In the genomic region with DNA sequence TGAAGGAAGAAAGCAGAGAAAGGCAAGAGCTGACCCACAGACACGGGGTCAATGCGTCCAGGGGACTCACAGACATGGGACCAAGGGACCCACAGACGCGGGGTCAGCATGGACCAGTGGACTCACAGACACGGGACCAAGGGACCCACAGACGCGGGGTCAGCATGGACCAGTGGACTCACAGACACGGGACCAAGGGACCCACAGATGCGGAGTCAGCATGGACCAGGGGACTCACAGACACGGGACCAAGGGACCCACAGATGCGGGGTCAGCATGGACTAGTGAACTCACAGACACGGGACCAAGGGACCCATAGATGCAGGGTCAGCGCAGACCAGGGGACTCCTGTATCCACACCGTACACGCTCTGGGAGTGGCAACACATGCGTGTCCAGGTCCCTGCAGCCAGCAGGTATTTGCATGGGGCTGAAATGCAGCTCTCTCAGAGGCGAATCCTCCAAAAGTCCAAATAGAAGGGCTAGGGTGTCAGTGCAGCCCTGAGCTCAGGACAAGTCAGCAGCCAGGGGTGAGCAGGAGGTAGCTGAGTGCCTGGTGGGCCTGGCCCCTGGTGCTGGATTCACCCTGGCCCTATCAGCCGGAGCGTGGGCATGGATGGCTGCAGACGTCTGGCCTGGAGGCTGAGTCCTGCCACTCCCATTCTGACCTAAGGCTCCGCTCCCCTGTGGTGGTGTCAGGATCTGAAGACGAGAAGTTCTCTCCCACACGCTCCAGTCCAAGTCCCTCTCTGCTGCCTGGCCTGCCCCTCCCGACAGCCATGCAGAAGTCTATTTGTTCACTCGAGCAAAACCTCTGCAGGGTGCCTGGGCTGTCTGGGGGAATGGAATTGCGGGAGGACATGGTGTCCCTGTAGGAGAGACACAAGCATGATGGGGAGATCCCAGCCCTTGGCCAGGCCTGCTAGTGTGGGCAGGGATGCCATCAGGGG, we compare ENCODE assay signal across 32 cellular contexts. TPM values are rescaled to one million over a fixed set of nuclear protein-coding genes. Genes with fewer than 3 reads are reported as not detected.
A peak's percentile ranks its signal among the peaks of the same experiment; 100 is the strongest.
DNase-seq lines count a peak whose midpoint lies in the region; ATAC-seq and TF ChIP-seq lines count a peak whose summit lies in the region.
"Had no signal": no experiment of that assay in that cellular context is flagged by ENCODE, and none has a peak within 500 bp of the region (broad histone marks: within the 10 kb centered on the region; RNA-seq: fewer than 3 reads in every experiment).

No MANE protein-coding gene starts in this region.

- ATAC-seq in Right ventricle myocardium inferior (no peak), right cardiac atrium (no peak), HG02885 (IDR thresholded peaks at IDR 0.05; ENCODE audit: poor library complexity, unreplicated experiment) (no peak)
- ATAC-seq: activated CD8-positive, alpha-beta T cell treated with anti-CD3 and anti-CD28 coated beads, Interleukin-2, amount 10 ng/mL, durations not matched to agents 7 days and 5 days; activated naive CD8-positive, alpha-beta T cell treated with anti-CD3 and anti-CD28 coated beads, Interleukin-2, amount 50 U/mL, for 24 hours; activated T-cell treated with anti-CD3 and anti-CD28 coated beads, Interleukin-2, amount 50 U/mL, for 4 hours; CD8-positive, alpha-beta T cell; esophagus mucosa; naive thymus-derived CD4-positive, alpha-beta T cell; PC-3; SK-N-SH treated with all-trans-retinoic acid at 6 μM for 48 hours had no signal

- intact Hi-C loops in Right ventricle myocardium inferior (cut with DNase I) (no loop called here), right cardiac atrium (cut with DNase I) (no loop called here), testis (cut with DNase I; ENCODE audit: low total_unique reads) (no loop called here)
- intact Hi-C loops in activated T-helper 2 cell treated with anti-CD3 and anti-CD28 coated beads, Interferon-gamma antibody, Interleukin-2, Interleukin-4, amounts not matched to agents 10 μg/mL and 5 μg/mL and 100 μg/mL, durations not matched to agents 14 hours and 24 hours and 36 hours (cut with micrococcal nuclease), result no loop called here

- no peak overlapping the region for H3K27ac ChIP-seq in right cardiac atrium (ENCODE audit: low read length)
- no peak overlapping the region for H3K27ac ChIP-seq in testis
- H3K27ac ChIP-seq: spleen, tibial nerve had no signal

- no peak overlapping the region for H3K4me3 Mint-ChIP-seq in activated T-helper 2 cell treated with anti-CD3 and anti-CD28 coated beads, Interferon-gamma antibody, Interleukin-2, Interleukin-4, amounts not matched to agents 10 μg/mL and 5 μg/mL and 100 μg/mL, durations not matched to agents 14 hours and 24 hours and 36 hours (ENCODE audit: low read depth)
- H3K4me3 Mint-ChIP-seq in nephron progenitor cell, result peak overlapping the region; percentile 13
- H3K4me3 Mint-ChIP-seq: activated CD8-positive, alpha-beta T cell treated with anti-CD3 and anti-CD28 coated beads, Interleukin-2, amount 10 ng/mL, durations not matched to agents 7 days and 5 days; activated naive CD8-positive, alpha-beta T cell treated with anti-CD3 and anti-CD28 coated beads, Interleukin-2, amount 50 U/mL, for 24 hours; activated T-cell treated with anti-CD3 and anti-CD28 coated beads, Interleukin-2, amount 50 U/mL, for 4 hours; B cell; CD8-positive, alpha-beta T cell; endodermal cell; naive thymus-derived CD4-positive, alpha-beta T cell; stimulated activated naive CD8-positive, alpha-beta T cell treated with anti-CD3 and anti-CD28 coated beads, Interleukin-15, Interleukin-2, amounts not matched to agents 100 ng/mL and 50 ng/mL, for 24 hours; T-helper 1 cell treated with Interleukin-12 subunit alpha and Interleukin-12 subunit beta and Interleukin-4 antibody, amounts not matched to agents 30 μg/mL and 1 μg/mL, for 36 hours had no signal

- DNase-seq in Right ventricle myocardium inferior (ENCODE audit: missing footprints) (peak; percentile 69), right cardiac atrium (no peak), nephron progenitor cell (peak; percentile 47), testis (peak; percentile 26), NCI-H446 treated with DMSO at 0.1 percent for 48 hours (lab: John Stamatoyannopoulos, UW) (no peak), anterior cingulate cortex (lab: John Stamatoyannopoulos, UW) (no peak)
- peak; percentile 6 for DNase-seq in activated T-helper 2 cell treated with anti-CD3 and anti-CD28 coated beads, Interferon-gamma antibody, Interleukin-2, Interleukin-4, amounts not matched to agents 10 μg/mL and 5 μg/mL and 100 μg/mL, durations not matched to agents 14 hours and 24 hours and 36 hours (ENCODE audit: low spot score)
- DNase-seq: ACHN; activated CD4-positive, CD25-positive, alpha-beta regulatory T cell; activated CD8-positive, alpha-beta T cell treated with anti-CD3 and anti-CD28 coated beads, Interleukin-2, amount 10 ng/mL, durations not matched to agents 7 days and 5 days; activated naive CD4-positive, alpha-beta T cell; activated naive CD8-positive, alpha-beta T cell treated with anti-CD3 and anti-CD28 coated beads, Interleukin-2, amount 50 U/mL, for 24 hours; activated T-cell treated with anti-CD3 and anti-CD28 coated beads, Interleukin-2, amount 50 U/mL, for 4 hours; DMS 273 treated with DMSO at 0.1 percent for 48 hours; endodermal cell; foreskin fibroblast; Karpas-422; naive thymus-derived CD4-positive, alpha-beta T cell; NCI-H2081; NCI-H2227 treated with DMSO at 0.1 percent for 48 hours; NCI-H69; PC-3; Right ventricle myocardium superior; spleen had no signal

- H3K4me1 Mint-ChIP-seq in activated T-helper 2 cell treated with anti-CD3 and anti-CD28 coated beads, Interferon-gamma antibody, Interleukin-2, Interleukin-4, amounts not matched to agents 10 μg/mL and 5 μg/mL and 100 μg/mL, durations not matched to agents 14 hours and 24 hours and 36 hours (ENCODE audit: low read depth), result peaks cover 4% of the 10 kb centered on the region
- peaks cover 50% of the 10 kb centered on the region for H3K4me1 Mint-ChIP-seq in nephron progenitor cell
- H3K4me1 Mint-ChIP-seq: B cell, endodermal cell had no signal

- no peaks in the 10 kb centered on the region for H3K36me3 ChIP-seq in testis (ENCODE audit: low read depth, missing control alignments)
- H3K36me3 ChIP-seq: spleen, tibial nerve had no signal

- no peaks in the 10 kb centered on the region for H3K9me3 Mint-ChIP-seq in activated T-helper 2 cell treated with anti-CD3 and anti-CD28 coated beads, Interferon-gamma antibody, Interleukin-2, Interleukin-4, amounts not matched to agents 10 μg/mL and 5 μg/mL and 100 μg/mL, durations not matched to agents 14 hours and 24 hours and 36 hours
- H3K9me3 Mint-ChIP-seq in nephron progenitor cell, result no peaks in the 10 kb centered on the region
- H3K9me3 Mint-ChIP-seq: activated naive CD8-positive, alpha-beta T cell treated with anti-CD3 and anti-CD28 coated beads, Interleukin-2, amount 50 U/mL, for 24 hours; activated T-cell treated with anti-CD3 and anti-CD28 coated beads, Interleukin-2, amount 50 U/mL, for 4 hours; CD8-positive, alpha-beta T cell; endodermal cell; naive thymus-derived CD4-positive, alpha-beta T cell; stimulated activated naive CD8-positive, alpha-beta T cell treated with anti-CD3 and anti-CD28 coated beads, Interleukin-15, Interleukin-2, amounts not matched to agents 100 ng/mL and 50 ng/mL, for 24 hours; T-helper 1 cell treated with Interleukin-12 subunit alpha and Interleukin-12 subunit beta and Interleukin-4 antibody, amounts not matched to agents 30 μg/mL and 1 μg/mL, for 36 hours had no signal

- no peak overlapping the region for H3K27ac Mint-ChIP-seq in activated T-helper 2 cell treated with anti-CD3 and anti-CD28 coated beads, Interferon-gamma antibody, Interleukin-2, Interleukin-4, amounts not matched to agents 10 μg/mL and 5 μg/mL and 100 μg/mL, durations not matched to agents 14 hours and 24 hours and 36 hours
- H3K27ac Mint-ChIP-seq in nephron progenitor cell, result no peak overlapping the region
- H3K27ac Mint-ChIP-seq: activated CD8-positive, alpha-beta T cell treated with anti-CD3 and anti-CD28 coated beads, Interleukin-2, amount 10 ng/mL, durations not matched to agents 7 days and 5 days; activated naive CD8-positive, alpha-beta T cell treated with anti-CD3 and anti-CD28 coated beads, Interleukin-2, amount 50 U/mL, for 24 hours; B cell; CD8-positive, alpha-beta T cell; endodermal cell; naive thymus-derived CD4-positive, alpha-beta T cell; stimulated activated naive CD8-positive, alpha-beta T cell treated with anti-CD3 and anti-CD28 coated beads, Interleukin-15, Interleukin-2, amounts not matched to agents 100 ng/mL and 50 ng/mL, for 24 hours; T-helper 1 cell treated with Interleukin-12 subunit alpha and Interleukin-12 subunit beta and Interleukin-4 antibody, amounts not matched to agents 30 μg/mL and 1 μg/mL, for 36 hours had no signal

- H3K27me3 ChIP-seq in right cardiac atrium (ENCODE audit: control insufficient read depth, insufficient read depth) (no peaks in the 10 kb centered on the region), testis (no peaks in the 10 kb centered on the region)

- no peak for TF ChIP-seq POLR2A in testis (IDR thresholded peaks at IDR 0.05)

- TF ChIP-seq CTCF in nephron progenitor cell (IDR thresholded peaks at IDR 0.05), result no peak
- no peak for TF ChIP-seq CTCF in testis (IDR thresholded peaks at IDR 0.05)

- H3K36me3 Mint-ChIP-seq in activated T-helper 2 cell treated with anti-CD3 and anti-CD28 coated beads, Interferon-gamma antibody, Interleukin-2, Interleukin-4, amounts not matched to agents 10 μg/mL and 5 μg/mL and 100 μg/mL, durations not matched to agents 14 hours and 24 hours and 36 hours (ENCODE audit: low read depth), result no peaks in the 10 kb centered on the region
- H3K36me3 Mint-ChIP-seq in nephron progenitor cell (ENCODE audit: low read depth), result no peaks in the 10 kb centered on the region
- H3K36me3 Mint-ChIP-seq: CD8-positive, alpha-beta T cell had no signal

- 81% methylated on average over 26 of the region's 26 CpGs for WGBS in right cardiac atrium
- WGBS in testis, 2 donors, result 76 to 87% methylated on average over 21 to 26 of the region's 26 CpGs

- H3K4me3 ChIP-seq in right cardiac atrium (ENCODE audit: low read length) (no peak overlapping the region), testis (no peak overlapping the region)
- H3K4me3 ChIP-seq: spleen, tibial nerve had no signal

- H3K9me3 ChIP-seq in right cardiac atrium (ENCODE audit: control insufficient read depth, low read length) (no peaks in the 10 kb centered on the region), testis (no peaks in the 10 kb centered on the region)
- H3K9me3 ChIP-seq: spleen, tibial nerve had no signal

- H3K4me1 ChIP-seq in right cardiac atrium (ENCODE audit: control insufficient read depth, insufficient read depth, low read length) (no peaks in the 10 kb centered on the region), testis (peaks cover 5% of the 10 kb centered on the region)
- H3K4me1 ChIP-seq: spleen, tibial nerve had no signal

- H3K27me3 Mint-ChIP-seq in activated T-helper 2 cell treated with anti-CD3 and anti-CD28 coated beads, Interferon-gamma antibody, Interleukin-2, Interleukin-4, amounts not matched to agents 10 μg/mL and 5 μg/mL and 100 μg/mL, durations not matched to agents 14 hours and 24 hours and 36 hours (ENCODE audit: low read depth), result peaks cover 10% of the 10 kb centered on the region
- H3K27me3 Mint-ChIP-seq in nephron progenitor cell (ENCODE audit: low read depth, poor library complexity), result peaks cover 29% of the 10 kb centered on the region

RNA-seq across cellular contexts. Expression of gene TMEM18, which starts 28.5 kb away (rescaled TPM):
- 10.6 TPM for total RNA-seq in Right ventricle myocardium inferior
- 10 to 100 TPM; 11.4 to 16.4 (median 15.0) TPM for total RNA-seq in right cardiac atrium
- 10.6 TPM for polyA plus RNA-seq in right cardiac atrium
- total RNA-seq in activated T-helper 2 cell treated with anti-CD3 and anti-CD28 coated beads, Interferon-gamma antibody, Interleukin-2, Interleukin-4, amounts not matched to agents 10 μg/mL and 5 μg/mL and 100 μg/mL, durations not matched to agents 14 hours and 24 hours and 36 hours, result 24.1 and 26.3 TPM in 2 replicates
- 10 to 100 TPM; 18.0 to 25.8 TPM for total RNA-seq in testis
- polyA plus RNA-seq in testis (ENCODE audit: insufficient read depth, low read depth, low replicate concordance), result 30.5 TPM

Comparison
In these comparisons a context has a peak if more than half of its experiments do, and no peak if none do; other contexts are left out.
1. DNase-seq: peak in Right ventricle myocardium inferior (single experiment), activated T-helper 2 cell treated with anti-CD3 and anti-CD28 coated beads, Interferon-gamma antibody, Interleukin-2, Interleukin-4, amounts not matched to agents 10 μg/mL and 5 μg/mL and 100 μg/mL, durations not matched to agents 14 hours and 24 hours and 36 hours (single experiment), nephron progenitor cell (single experiment) and testis (single experiment); none in right cardiac atrium (0 of 3), NCI-H446 treated with DMSO at 0.1 percent for 48 hours (single experiment) and anterior cingulate cortex (0 of 58).